ENCODE assay signal across 25 cellular contexts in the genomic region with DNA sequence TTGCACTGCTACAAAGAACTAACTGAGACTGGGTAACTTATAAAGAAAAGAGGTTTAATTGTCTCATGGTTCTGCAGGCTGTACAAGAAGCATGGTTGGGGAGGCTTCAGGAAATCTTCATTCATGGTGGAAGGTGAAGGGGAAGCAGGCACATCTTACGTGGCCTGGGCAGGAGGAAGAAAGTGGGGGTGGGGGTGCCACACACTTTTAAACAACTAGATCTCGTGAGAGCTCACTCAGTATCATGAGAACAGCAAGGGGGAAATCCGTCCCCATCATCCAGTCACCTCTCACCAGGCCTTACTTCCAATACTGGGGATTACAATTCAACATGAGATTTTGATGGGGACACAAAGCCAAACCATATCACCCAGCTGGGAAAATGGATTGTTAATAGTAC.
"Had no signal": no experiment of that assay in that cellular context is flagged by ENCODE, and none has a peak within 500 bp of the region (broad histone marks: within the 10 kb centered on the region; RNA-seq: fewer than 3 reads in every experiment).

No MANE protein-coding gene starts in this region.

- ATAC-seq: activated T-cell treated with anti-CD3 and anti-CD28 coated beads, Interleukin-2, amount 50 U/mL, for 4 hours; Panc1; WTC11 had no signal

- H3K4me1 Mint-ChIP-seq: activated naive CD4-positive, alpha-beta T cell treated with anti-CD3 and anti-CD28 coated beads, Interleukin-2, amount 10 ng/mL, durations not matched to agents 7 days and 5 days; WTC11 had no signal

- DNase-seq: activated CD4-positive, alpha-beta memory T cell treated with anti-CD3 and anti-CD28 coated beads for 36 hours; activated CD4-positive, alpha-beta T cell treated with anti-CD3 and anti-CD28 coated beads for 4 hours; activated CD4-positive, alpha-beta T cell treated with anti-CD3 and anti-CD28 coated beads, Interleukin-2, amount 50 U/mL, for 1 hour; activated CD4-positive, CD25-positive, alpha-beta regulatory T cell treated with anti-CD3 and anti-CD28 coated beads, Interleukin-2, amount 50 U/mL, for 72 hours; activated CD8-positive, alpha-beta memory T cell treated with anti-CD3 and anti-CD28 coated beads, Interleukin-2, amount 50 U/mL, for 4 hours; activated effector memory CD4-positive, alpha-beta T cell treated with Interleukin-2 at 50 U/mL for 16 hours; activated naive CD4-positive, alpha-beta T cell treated with anti-CD3 and anti-CD28 coated beads, Interleukin-2, amount 10 ng/mL, durations not matched to agents 7 days and 5 days; activated T-cell treated with anti-CD3 and anti-CD28 coated beads for 4 hours; activated T-cell treated with anti-CD3 and anti-CD28 coated beads, Interleukin-2, amount 50 U/mL, for 4 hours; amniotic stem cell; aorta; brain microvascular endothelial cell; central memory CD4-positive, alpha-beta T cell; NCI-H2171 treated with DMSO at 0.1 percent for 48 hours; NCI-H446; NCI-H510A treated with DMSO at 0.1 percent for 48 hours had no signal

- H3K4me3 Mint-ChIP-seq: activated CD4-positive, alpha-beta memory T cell treated with anti-CD3 and anti-CD28 coated beads for 36 hours; activated naive CD4-positive, alpha-beta T cell treated with anti-CD3 and anti-CD28 coated beads, Interleukin-2, amount 10 ng/mL, durations not matched to agents 7 days and 5 days; activated naive CD8-positive, alpha-beta T cell; activated T-cell treated with anti-CD3 and anti-CD28 coated beads, Interleukin-2, amount 50 U/mL, for 4 hours; activated T-helper 1 cell treated with anti-CD3 and anti-CD28 coated beads, Interleukin-12 subunit alpha, Interleukin-12 subunit beta, Interleukin-2, Interleukin-4 antibody, amounts not matched to agents 30 ng/mL and 10 ng/mL and 1 ng/mL, durations not matched to agents 14 hours and 24 hours and 36 hours; T-helper 1 cell treated with Interleukin-12 subunit alpha and Interleukin-12 subunit beta and Interleukin-4 antibody, amounts not matched to agents 30 μg/mL and 1 μg/mL, for 36 hours; T-helper 2 cell treated with Interferon-gamma antibody and Interleukin-4, amounts not matched to agents 5 μg/mL and 100 μg/mL, for 36 hours; WTC11 had no signal

- FAIRE-seq: TTC549 had no signal

- H3K9me3 Mint-ChIP-seq: activated CD4-positive, alpha-beta memory T cell treated with anti-CD3 and anti-CD28 coated beads for 36 hours; activated naive CD4-positive, alpha-beta T cell treated with anti-CD3 and anti-CD28 coated beads, Interleukin-2, amount 10 ng/mL, durations not matched to agents 7 days and 5 days; activated T-cell treated with anti-CD3 and anti-CD28 coated beads, Interleukin-2, amount 50 U/mL, for 4 hours; activated T-helper 1 cell treated with anti-CD3 and anti-CD28 coated beads, Interleukin-12 subunit alpha, Interleukin-12 subunit beta, Interleukin-2, Interleukin-4 antibody, amounts not matched to agents 30 ng/mL and 10 ng/mL and 1 ng/mL, durations not matched to agents 14 hours and 24 hours and 36 hours; T-helper 1 cell treated with Interleukin-12 subunit alpha and Interleukin-12 subunit beta and Interleukin-4 antibody, amounts not matched to agents 30 μg/mL and 1 μg/mL, for 36 hours; T-helper 2 cell treated with Interferon-gamma antibody and Interleukin-4, amounts not matched to agents 5 μg/mL and 100 μg/mL, for 36 hours; WTC11 had no signal

- H3K27ac Mint-ChIP-seq: activated CD4-positive, alpha-beta memory T cell treated with anti-CD3 and anti-CD28 coated beads for 36 hours; activated naive CD4-positive, alpha-beta T cell treated with anti-CD3 and anti-CD28 coated beads, Interleukin-2, amount 10 ng/mL, durations not matched to agents 7 days and 5 days; activated naive CD8-positive, alpha-beta T cell; activated T-helper 1 cell treated with anti-CD3 and anti-CD28 coated beads, Interleukin-12 subunit alpha, Interleukin-12 subunit beta, Interleukin-2, Interleukin-4 antibody, amounts not matched to agents 30 ng/mL and 10 ng/mL and 1 ng/mL, durations not matched to agents 14 hours and 24 hours and 36 hours; T-helper 1 cell treated with Interleukin-12 subunit alpha and Interleukin-12 subunit beta and Interleukin-4 antibody, amounts not matched to agents 30 μg/mL and 1 μg/mL, for 36 hours; T-helper 2 cell treated with Interferon-gamma antibody and Interleukin-4, amounts not matched to agents 5 μg/mL and 100 μg/mL, for 36 hours; WTC11 had no signal

- H3K27ac ChIP-seq: brain microvascular endothelial cell, SJCRH30, SK-N-MC had no signal

- H3K36me3 Mint-ChIP-seq: activated CD4-positive, alpha-beta memory T cell treated with anti-CD3 and anti-CD28 coated beads for 36 hours; activated naive CD4-positive, alpha-beta T cell treated with anti-CD3 and anti-CD28 coated beads, Interleukin-2, amount 10 ng/mL, durations not matched to agents 7 days and 5 days; activated naive CD8-positive, alpha-beta T cell; WTC11 had no signal

- H3K27me3 Mint-ChIP-seq: activated naive CD4-positive, alpha-beta T cell treated with anti-CD3 and anti-CD28 coated beads, Interleukin-2, amount 10 ng/mL, durations not matched to agents 7 days and 5 days had no signal

- H3K4me3 ChIP-seq: SJCRH30, SK-N-MC had no signal

- H3K27me3 ChIP-seq: brain microvascular endothelial cell, SJCRH30 had no signal
